ENCODE assay signal across 28 cellular contexts in genomic region chr9:94746541-94747505, GRCh38. TPM values are rescaled to one million over a fixed set of nuclear protein-coding genes. Genes with fewer than 3 reads are reported as not detected.
A peak's percentile ranks its signal among the peaks of the same experiment; 100 is the strongest.
DNase-seq lines count a peak whose midpoint lies in the region; ATAC-seq and TF ChIP-seq lines count a peak whose summit lies in the region.
"Had no signal": no experiment of that assay in that cellular context is flagged by ENCODE, and none has a peak within 500 bp of the region (broad histone marks: within the 10 kb centered on the region; RNA-seq: fewer than 3 reads in every experiment).

No MANE protein-coding gene starts in this region.

- no peak for ATAC-seq in Panc1
- no peak for ATAC-seq in stimulated activated memory B cell treated with anti-CD40 and anti-IgM and Interleukin-4, amounts not matched to agents 10 μg/mL and 1 μg/mL and 100 μg/mL, for 72 hours
- ATAC-seq: psoas muscle, Right ventricle myocardium inferior had no signal

- intact Hi-C loops in Panc1 (cut with micrococcal nuclease; ENCODE audit: unreplicated experiment) = no loop called here

- H2AFZ ChIP-seq in smooth muscle cell (ENCODE audit: low read depth) = no peak overlapping the region

- peaks cover 7 to 19% (median 14%) of the 10 kb centered on the region in 6 donors for H3K9me3 Mint-ChIP-seq in immature natural killer cell
- peaks cover 11% of the 10 kb centered on the region for H3K9me3 Mint-ChIP-seq in stimulated activated memory B cell treated with anti-CD40 and anti-IgM and Interleukin-4, amounts not matched to agents 10 μg/mL and 1 μg/mL and 100 μg/mL, for 72 hours

- H3F3A ChIP-seq in smooth muscle cell (ENCODE audit: low read depth) = no peaks in the 10 kb centered on the region

- no peaks in the 10 kb centered on the region for H3K4me1 Mint-ChIP-seq in immature natural killer cell
- H3K4me1 Mint-ChIP-seq in stimulated activated memory B cell treated with anti-CD40 and anti-IgM and Interleukin-4, amounts not matched to agents 10 μg/mL and 1 μg/mL and 100 μg/mL, for 72 hours = peaks cover 21% of the 10 kb centered on the region

- no peak overlapping the region for H3K9ac ChIP-seq in smooth muscle cell (ENCODE audit: low read depth)

- H3K27ac ChIP-seq in Panc1 (ENCODE audit: low read length) (0 out of 2 replicates have a peak overlapping the region, but pooled peaks have one; percentile 29), smooth muscle cell (ENCODE audit: low read depth) (peak overlapping the region; percentile 3)
- H3K27ac ChIP-seq: 22Rv1, psoas muscle, suprapubic skin had no signal

- peaks cover 29 to 63% (median 45%) of the 10 kb centered on the region in 3 donors for H3K36me3 Mint-ChIP-seq in immature natural killer cell
- H3K36me3 Mint-ChIP-seq in stimulated activated memory B cell treated with anti-CD40 and anti-IgM and Interleukin-4, amounts not matched to agents 10 μg/mL and 1 μg/mL and 100 μg/mL, for 72 hours = peaks cover 56% of the 10 kb centered on the region

- no peaks in the 10 kb centered on the region for H4K20me1 ChIP-seq in smooth muscle cell (ENCODE audit: low read depth)

- H3K4me3 ChIP-seq in Panc1 (ENCODE audit: low read depth in 2 of 2, low read length in 2 of 2) = no peak overlapping the region
- H3K4me3 ChIP-seq in fibroblast of villous mesenchyme (ENCODE audit: low read depth, low read length) = no peak overlapping the region
- H3K4me3 ChIP-seq in smooth muscle cell = no peak overlapping the region
- H3K4me3 ChIP-seq: psoas muscle, suprapubic skin had no signal

- H3K27me3 ChIP-seq in Panc1 (ENCODE audit: control insufficient read depth, insufficient read depth, low read length) (no peaks in the 10 kb centered on the region), smooth muscle cell (ENCODE audit: low read depth) (no peaks in the 10 kb centered on the region)
- H3K27me3 ChIP-seq: suprapubic skin had no signal

- H3K36me3 ChIP-seq in Panc1 (ENCODE audit: control insufficient read depth, insufficient read depth, low read length) (no peaks in the 10 kb centered on the region), smooth muscle cell (ENCODE audit: low read depth) (peaks cover 17% of the 10 kb centered on the region)
- H3K36me3 ChIP-seq: suprapubic skin had no signal

- H3K4me1 ChIP-seq in Panc1 (ENCODE audit: control insufficient read depth, insufficient read depth, low read length) = peaks cover 6% of the 10 kb centered on the region; the same call in 1 of the 2 replicates
- no peaks in the 10 kb centered on the region for H3K4me1 ChIP-seq in smooth muscle cell (ENCODE audit: low read depth)
- H3K4me1 ChIP-seq: psoas muscle, suprapubic skin had no signal

- CTCF ChIA-PET in Panc1 (lab: Charles Lee) = no interaction called here

- H3K79me2 ChIP-seq in smooth muscle cell (ENCODE audit: low read depth) = peaks cover 21% of the 10 kb centered on the region

- BruUV-seq in Panc1 (replicated peaks; lab: Mats Ljungman, UMichigan) = no TSS peak

- POLR2A ChIA-PET in Panc1 (lab: Charles Lee) = no interaction called here

- 30% methylated on average over 5 of the region's 5 CpGs for WGBS in smooth muscle cell (ENCODE audit: low lambda C conversion rate)

- in situ Hi-C loops in Panc1 (cut with HindIII; ENCODE audit: low pct_unique_long_range_greater_than_20kb, low sequenced_read_pairs) = no loop called here

- TF ChIP-seq CTCF in Panc1 (IDR thresholded peaks at IDR 0.05) (no peak), fibroblast of villous mesenchyme (IDR thresholded peaks at IDR 0.05; ENCODE audit: insufficient read depth, low read depth, low read length) (no peak), smooth muscle cell (IDR thresholded peaks at IDR 0.05; ENCODE audit: borderline replicate concordance, insufficient read depth, poor library complexity, severe bottlenecking) (no peak)

- H3K9me3 ChIP-seq in Panc1 (ENCODE audit: control insufficient read depth, insufficient read depth, low read depth, low read length) = peaks cover 10% of the 10 kb centered on the region; the same call in 1 of the 2 replicates
- H3K9me3 ChIP-seq in smooth muscle cell (replicated peaks; ENCODE audit: low read depth) = peaks cover 12% of the 10 kb centered on the region
- H3K9me3 ChIP-seq: suprapubic skin had no signal

- peak; percentile 13 for DNase-seq in NCI-H146 (lab: John Stamatoyannopoulos, UW)
- DNase-seq in NCI-H146 treated with DMSO at 0.1 percent for 48 hours (lab: John Stamatoyannopoulos, UW; ENCODE audit: unreplicated experiment) = no peak
- DNase-seq in Panc1 (ENCODE audit: low read depth, low spot score) = no peak
- DNase-seq in fibroblast of villous mesenchyme (ENCODE audit: low read depth) = peak; percentile 58
- DNase-seq in smooth muscle cell (lab: John Stamatoyannopoulos, UW; ENCODE audit: unreplicated experiment) = no peak
- no peak for DNase-seq in immature natural killer cell
- DNase-seq in NCI-H524 treated with DMSO at 0.1 percent for 48 hours (lab: John Stamatoyannopoulos, UW) = no peak
- DNase-seq: activated B cell treated with CpG ODN at 0.5 μM for 24 hours; activated CD4-positive, alpha-beta T cell treated with anti-CD3 and anti-CD28 coated beads, Interleukin-2, amount 50 U/mL, for 4 hours; activated naive CD4-positive, alpha-beta T cell treated with Interleukin-2 at 50 U/mL for 16 hours; glutamatergic neuron; HFFc6; mammary epithelial cell; NCI-H1092 treated with DMSO at 0.1 percent for 48 hours; NCI-H2029 treated with DMSO at 0.1 percent for 48 hours; NCI-H446; psoas muscle; stimulated activated CD4-positive, alpha-beta T cell treated with anti-CD3 and anti-CD28 coated beads, Interleukin-15, amount 100 ng/mL, for 24 hours; stimulated activated naive CD4-positive, alpha-beta T cell; SW 1271; T1000 had no signal

- peaks cover 0 to 1% (median 0%) of the 10 kb centered on the region in 3 donors for H3K27me3 Mint-ChIP-seq in immature natural killer cell (ENCODE audit: low read depth in 3 of 3)
- no peaks in the 10 kb centered on the region for H3K27me3 Mint-ChIP-seq in stimulated activated memory B cell treated with anti-CD40 and anti-IgM and Interleukin-4, amounts not matched to agents 10 μg/mL and 1 μg/mL and 100 μg/mL, for 72 hours
- H3K27me3 Mint-ChIP-seq: activated B cell treated with CpG ODN at 0.5 μM for 24 hours, brain, IgD-negative memory B cell had no signal

- H3K4me3 Mint-ChIP-seq in immature natural killer cell = no peak overlapping the region
- no peak overlapping the region for H3K4me3 Mint-ChIP-seq in stimulated activated memory B cell treated with anti-CD40 and anti-IgM and Interleukin-4, amounts not matched to agents 10 μg/mL and 1 μg/mL and 100 μg/mL, for 72 hours
- H3K4me3 Mint-ChIP-seq: activated B cell treated with CpG ODN at 0.5 μM for 24 hours, brain, CD14-positive monocyte, HFFc6, IgD-negative memory B cell had no signal

- H3K27ac Mint-ChIP-seq in immature natural killer cell = no peak overlapping the region
- no peak overlapping the region for H3K27ac Mint-ChIP-seq in stimulated activated memory B cell treated with anti-CD40 and anti-IgM and Interleukin-4, amounts not matched to agents 10 μg/mL and 1 μg/mL and 100 μg/mL, for 72 hours
- H3K27ac Mint-ChIP-seq: activated B cell treated with CpG ODN at 0.5 μM for 24 hours, CD14-positive monocyte, HFFc6, IgD-negative memory B cell had no signal

- H3K4me2 ChIP-seq in smooth muscle cell = peak overlapping the region; percentile 29

RNA-seq across cellular contexts. Expression of gene AOPEP, which starts 20.3 kb away (rescaled TPM):
- total RNA-seq in Panc1 (2021; ENCODE audit: unreplicated experiment) (36.4 TPM), fibroblast of villous mesenchyme (151 and 153 TPM in 2 replicates), smooth muscle cell (70.4 and 94.9 TPM in 2 replicates)
- polyA plus RNA-seq in Panc1 (2012; ENCODE audit: insufficient read length) = 29.7 TPM
- polyA plus RNA-seq in smooth muscle cell (52.7 and 63.1 TPM in 2 replicates), immature natural killer cell (1 to 10 TPM; 4.1 to 6.5 (median 5.2) TPM)

Comparison
In these comparisons a context has a peak if more than half of its experiments do, and no peak if none do; other contexts are left out.
1. DNase-seq: peak in NCI-H146 (single experiment) and fibroblast of villous mesenchyme (single experiment); none in NCI-H146 treated with DMSO at 0.1 percent for 48 hours (single experiment), Panc1 (single experiment), smooth muscle cell (single experiment), immature natural killer cell (0 of 3) and NCI-H524 treated with DMSO at 0.1 percent for 48 hours (single experiment).